ENCODE assay signal across 26 cellular contexts in the genomic region with DNA sequence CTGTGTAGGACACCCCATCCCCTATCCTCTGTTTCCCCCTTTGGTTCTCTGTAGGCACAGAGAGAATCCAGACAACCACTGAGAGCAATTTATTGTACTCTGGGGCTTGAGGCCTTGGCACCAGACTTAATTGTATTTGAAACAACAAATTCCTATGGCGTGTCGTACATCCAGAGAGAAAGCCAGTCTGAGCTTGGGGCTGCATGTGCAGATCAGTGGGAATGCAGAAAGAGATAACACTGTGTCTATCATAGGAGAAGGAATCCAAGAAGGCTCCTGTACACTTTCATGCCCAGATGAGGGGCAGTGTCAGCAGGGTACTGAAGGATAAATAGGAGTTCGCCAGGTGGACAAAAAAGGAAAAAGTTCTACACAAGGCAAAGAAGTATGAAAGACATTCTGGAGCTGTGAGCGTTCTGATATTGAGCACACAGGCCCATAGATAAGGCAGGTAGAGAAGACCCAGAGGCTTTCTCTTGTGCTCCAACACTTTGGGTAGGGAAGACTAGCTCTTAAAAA.
"Had no signal": no experiment of that assay in that cellular context is flagged by ENCODE, and none has a peak within 500 bp of the region (broad histone marks: within the 10 kb centered on the region; RNA-seq: fewer than 3 reads in every experiment).

No MANE protein-coding gene starts in this region.

- H3K9me3 Mint-ChIP-seq: activated T-cell treated with anti-CD3 and anti-CD28 coated beads, Interleukin-2, amount 50 U/mL, for 72 hours; natural killer cell treated with Interleukin-12 subunit alpha and Interleukin-12 subunit beta and Interleukin-15 and Interleukin-18, amount 100 ng/mL, for 72 hours had no signal

- H3K27ac Mint-ChIP-seq: activated CD8-positive, alpha-beta T cell treated with anti-CD3 and anti-CD28 coated beads, Interleukin-2, amount 10 ng/mL, durations not matched to agents 7 days and 5 days; activated naive CD4-positive, alpha-beta T cell treated with anti-CD3 and anti-CD28 coated beads, Interleukin-2, amount 10 ng/mL, durations not matched to agents 7 days and 5 days; activated T-cell treated with anti-CD3 and anti-CD28 coated beads, Interleukin-2, amount 50 U/mL, for 72 hours; WTC11 had no signal

- H3K27me3 ChIP-seq: ascending aorta, hepatocyte, pancreas, right atrium auricular region, spleen, upper lobe of right lung had no signal

- H3K4me1 Mint-ChIP-seq: WTC11 had no signal

- H3K36me3 Mint-ChIP-seq: natural killer cell treated with Interleukin-12 subunit alpha and Interleukin-12 subunit beta and Interleukin-15 and Interleukin-18, amount 100 ng/mL, for 72 hours; WTC11 had no signal

- DNase-seq: activated CD4-positive, alpha-beta T cell treated with anti-CD3 and anti-CD28 coated beads for 48 hours; activated CD8-positive, alpha-beta T cell treated with anti-CD3 and anti-CD28 coated beads, Interleukin-2, amount 10 ng/mL, durations not matched to agents 7 days and 5 days; activated effector memory CD4-positive, alpha-beta T cell treated with anti-CD3 and anti-CD28 coated beads, Interleukin-2, amount 50 U/mL, for 16 hours; activated naive CD4-positive, alpha-beta T cell treated with anti-CD3 and anti-CD28 coated beads, Interleukin-2, amount 10 ng/mL, durations not matched to agents 7 days and 5 days; activated T-cell treated with anti-CD3 and anti-CD28 coated beads, Interleukin-2, amount 50 U/mL, for 72 hours; central memory CD4-positive, alpha-beta T cell; dermis blood vessel endothelial cell; effector memory CD4-positive, alpha-beta T cell; foreskin melanocyte; glutamatergic neuron; left ventricle myocardium superior; mammary epithelial cell; midbrain; pancreas; spleen; stimulated activated CD4-positive, alpha-beta T cell treated with anti-CD3 and anti-CD28 coated beads, Interleukin-4, amount 100 ng/mL, for 1 hour; stimulated activated naive CD8-positive, alpha-beta T cell treated with anti-CD3 and anti-CD28 coated beads, Interleukin-15, Interleukin-2, amounts not matched to agents 100 U/mL and 50 U/mL, for 24 hours; T1000; upper lobe of right lung had no signal

- H3K9me3 ChIP-seq: ascending aorta, pancreas, psoas muscle, right atrium auricular region, spleen, upper lobe of right lung had no signal

- H3K4me3 ChIP-seq: ascending aorta, hepatocyte, pancreas, psoas muscle, right atrium auricular region, SK-N-MC, spleen, upper lobe of right lung had no signal

- H3K4me1 ChIP-seq: pancreas, psoas muscle had no signal

- H3K27ac ChIP-seq: ascending aorta, hepatocyte, pancreas, psoas muscle, right atrium auricular region, SK-N-MC, upper lobe of right lung had no signal

- H3K36me3 ChIP-seq: ascending aorta, pancreas, right atrium auricular region, spleen, upper lobe of right lung had no signal

- ATAC-seq: activated CD8-positive, alpha-beta T cell treated with anti-CD3 and anti-CD28 coated beads, Interleukin-2, amount 10 ng/mL, durations not matched to agents 7 days and 5 days; activated T-cell treated with anti-CD3 and anti-CD28 coated beads, Interleukin-2, amount 50 U/mL, for 72 hours; left ventricle myocardium superior; natural killer cell treated with Interleukin-12 subunit alpha and Interleukin-12 subunit beta and Interleukin-15 and Interleukin-18, amount 100 ng/mL, for 72 hours; pancreas; psoas muscle; upper lobe of right lung; WTC11 had no signal

- H3K4me3 Mint-ChIP-seq: activated CD8-positive, alpha-beta T cell treated with anti-CD3 and anti-CD28 coated beads, Interleukin-2, amount 10 ng/mL, durations not matched to agents 7 days and 5 days; activated naive CD4-positive, alpha-beta T cell treated with anti-CD3 and anti-CD28 coated beads, Interleukin-2, amount 10 ng/mL, durations not matched to agents 7 days and 5 days; activated T-cell treated with anti-CD3 and anti-CD28 coated beads, Interleukin-2, amount 50 U/mL, for 72 hours; natural killer cell treated with Interleukin-12 subunit alpha and Interleukin-12 subunit beta and Interleukin-15 and Interleukin-18, amount 100 ng/mL, for 72 hours; WTC11 had no signal
